8 cellular contexts compared by ENCODE assay signal in genomic region chr20:62066983-62067433, GRCh38. TPM values are rescaled to one million over a fixed set of nuclear protein-coding genes. Genes with fewer than 3 reads are reported as not detected.
A peak's percentile ranks its signal among the peaks of the same experiment; 100 is the strongest.
DNase-seq lines count a peak whose midpoint lies in the region; TF ChIP-seq lines count a peak whose summit lies in the region.

No MANE protein-coding gene starts in this region.

- peaks cover 4% of the 10 kb centered on the region for H3K9me3 Mint-ChIP-seq in mesothelial cell of epicardium

- POLR2A ChIA-PET in PC-9 (lab: Charles Lee; ENCODE audit: unreplicated experiment): no interaction called here

- CTCF ChIA-PET in PC-9 (lab: Charles Lee): no interaction called here

- H2AFZ ChIP-seq in PC-9: peak overlapping the region; percentile 88

- H3F3A ChIP-seq in PC-9 (ENCODE audit: insufficient read depth, low read depth): no peaks in the 10 kb centered on the region; the same call in 1 of the 2 replicates

- peak overlapping the region; percentile 83 for H3K4me3 Mint-ChIP-seq in mesothelial cell of epicardium

- TF ChIP-seq POLR2A in uterus (IDR thresholded peaks at IDR 0.05): no peak

- intact Hi-C loops in PC-9 (cut with micrococcal nuclease; ENCODE audit: unreplicated experiment) (loop anchor here (1.0 kb wide), 1 partner anchor 55 kb away; the partner anchor contains the start of gene LSM14B), dorsolateral prefrontal cortex (cut with DNase I) (loop anchor here (1.0 to 10.0 kb wide), 7 partner anchors 55 to 728 kb away; partner anchors contain the start of genes LSM14B (in 2 of the 2), CABLES2 (in 1 of the 2), MRGBP (in 1 of the 2) and PSMA7 (in 1 of the 2)), uterus (cut with DNase I; ENCODE audit: low total_unique reads) (loop anchor here (10.0 kb wide), 1 partner anchor 58 kb away; the partner anchor contains the start of gene LSM14B)

- H3K4me2 ChIP-seq in PC-9: peak overlapping the region; percentile 77

- no peaks in the 10 kb centered on the region for H3K9me2 ChIP-seq in PC-9 (ENCODE audit: insufficient read depth)

- peaks cover 34% of the 10 kb centered on the region for H3K4me1 Mint-ChIP-seq in mesothelial cell of epicardium

- peaks cover 8% of the 10 kb centered on the region for H3K27me3 ChIP-seq in PC-9 (ENCODE audit: insufficient read depth, low read depth)
- no peaks in the 10 kb centered on the region for H3K27me3 ChIP-seq in dorsolateral prefrontal cortex
- no peaks in the 10 kb centered on the region for H3K27me3 ChIP-seq in uterus

- H3K4me1 ChIP-seq in PC-9 (replicated peaks; ENCODE audit: insufficient read depth) (peaks cover 16% of the 10 kb centered on the region), uterus (peaks cover 8 to 27% of the 10 kb centered on the region in 2 donors)

- H3K36me3 ChIP-seq in PC-9 (ENCODE audit: low read depth) (no peaks in the 10 kb centered on the region), uterus (no peaks in the 10 kb centered on the region)

- no peaks in the 10 kb centered on the region for H3K36me3 Mint-ChIP-seq in mesothelial cell of epicardium

- H3K79me2 ChIP-seq in PC-9 (ENCODE audit: low read depth): peaks cover 24% of the 10 kb centered on the region

- peak; percentile 43 for DNase-seq in DMS79 treated with DMSO at 0.1 percent for 48 hours (lab: John Stamatoyannopoulos, UW)
- no peak for DNase-seq in DMS79 (lab: John Stamatoyannopoulos, UW)
- no peak for DNase-seq in PC-9
- DNase-seq in dorsolateral prefrontal cortex: peak in 3 of 10 donors; percentile 25 to 41 (median 40)
- DNase-seq in mesothelial cell of epicardium (ENCODE audit: low spot score in 2 of 2, unreplicated experiment in 2 of 2): no peak
- DNase-seq in uterus: no peak
- DNase-seq in HK-2 (ENCODE audit: unreplicated experiment): no peak
- DNase-seq in SW 1271 (lab: John Stamatoyannopoulos, UW): no peak

- H3K4me3 ChIP-seq in PC-9 (peak overlapping the region; percentile 81; the same call in 1 of the 2 replicates), dorsolateral prefrontal cortex (peak overlapping the region in 58 of 59 donors; percentile 47 to 86 (median 72)), uterus (peak overlapping the region; percentile 40 to 59)

- TSS peak; percentile 83 for BruUV-seq in PC-9 (replicated peaks; lab: Mats Ljungman, UMichigan)

- no peak for TF ChIP-seq CTCF in PC-9 (conservative IDR thresholded peaks at IDR 0.05)
- peak in 1 of 56 donors; percentile 7 for TF ChIP-seq CTCF in dorsolateral prefrontal cortex (IDR thresholded peaks at IDR 0.05 in 54 of 56, conservative IDR thresholded peaks at IDR 0.05 in 2 of 56; ENCODE audit: low read depth in 1 of 56, partially characterized antibody in 56 of 56)
- no peak for TF ChIP-seq CTCF in mesothelial cell of epicardium (IDR thresholded peaks at IDR 0.05; ENCODE audit: unreplicated experiment)
- no peak for TF ChIP-seq CTCF in uterus (IDR thresholded peaks at IDR 0.05)

- H3K9me3 ChIP-seq in PC-9 (ENCODE audit: insufficient read depth, low read depth): no peaks in the 10 kb centered on the region
- no peaks in the 10 kb centered on the region for H3K9me3 ChIP-seq in uterus

- peaks cover 18% of the 10 kb centered on the region for H4K20me1 ChIP-seq in PC-9 (ENCODE audit: insufficient read depth)

- H3K27me3 Mint-ChIP-seq in mesothelial cell of epicardium (ENCODE audit: low read depth): peaks cover 2% of the 10 kb centered on the region

- H3K27ac Mint-ChIP-seq in mesothelial cell of epicardium: peak overlapping the region; percentile 92

- no peak overlapping the region for H3K27ac ChIP-seq in PC-9
- peak overlapping the region in 55 of 59 donors; percentile 33 to 94 (median 86) for H3K27ac ChIP-seq in dorsolateral prefrontal cortex
- peak overlapping the region; percentile 84 to 88 for H3K27ac ChIP-seq in uterus

RNA-seq across cellular contexts. Expression of gene TAF4, which starts 1.3 kb away (rescaled TPM):
- total RNA-seq in PC-9 (2021): 25.8 and 32.5 TPM in 2 replicates
- total RNA-seq in dorsolateral prefrontal cortex: 10 to 100 TPM; 13.3 to 38.0 (median 22.2) TPM
- total RNA-seq in mesothelial cell of epicardium: 27.5 to 28.8 TPM (median 28.1 TPM) in 3 replicates
- 10 to 100 TPM in 2 of 4 donors, 1 to 10 TPM in 2; 6.2 to 37.6 (median 10.7) TPM for total RNA-seq in uterus

RNA-seq across cellular contexts. Expression of gene LSM14B, which starts 55.3 kb away (rescaled TPM):
- total RNA-seq in PC-9 (2021) (61.5 and 67.2 TPM in 2 replicates), dorsolateral prefrontal cortex (10 to 100 TPM; 50.8 to 92.9 (median 73.1) TPM), mesothelial cell of epicardium (60.3 to 64.3 TPM (median 63.9 TPM) in 3 replicates), uterus (10 to 100 TPM in 3 of 4 donors, 1 to 10 TPM in 1; 3.1 to 56.8 (median 45.9) TPM)
